ENCODE assay signal across 8 cellular contexts in the genomic region with DNA sequence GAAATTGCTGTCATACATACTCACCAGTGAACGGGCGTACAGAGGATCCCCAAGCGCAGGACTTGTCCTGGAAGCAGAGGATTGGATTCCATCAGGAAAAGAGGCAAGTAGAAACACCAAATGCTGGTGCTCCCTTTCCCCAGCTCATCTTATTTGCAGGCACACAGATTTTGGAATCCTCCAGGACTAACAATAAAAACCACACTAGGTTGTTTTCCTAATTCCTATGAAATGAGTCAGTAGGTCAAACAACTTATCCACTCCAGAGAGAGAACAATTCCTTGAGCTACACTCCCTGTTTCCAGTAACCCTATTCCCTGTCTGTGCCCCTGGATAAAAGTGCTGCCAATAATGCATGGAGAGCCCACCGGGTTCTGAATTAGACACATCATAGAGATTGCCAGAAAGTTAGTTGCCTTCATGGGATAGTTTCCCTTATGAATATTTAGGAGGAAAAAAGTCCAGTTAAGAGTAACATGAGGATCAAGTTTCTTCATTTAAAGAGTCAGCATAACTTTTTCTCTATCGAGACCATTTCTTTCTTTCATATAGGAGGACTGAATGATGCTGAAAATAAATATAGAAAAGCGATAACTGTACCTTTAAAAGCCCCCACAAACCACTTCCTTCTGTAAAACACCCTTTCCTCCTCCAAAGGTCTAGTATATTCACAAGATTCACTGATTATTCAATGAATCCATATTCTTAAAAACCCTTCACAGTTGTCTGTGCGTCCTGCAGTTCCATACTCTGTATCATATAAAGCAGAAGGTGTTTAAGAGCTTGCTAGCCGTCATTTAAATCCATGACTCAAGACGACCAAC.
DNase-seq lines count a peak whose midpoint lies in the region; ATAC-seq and TF ChIP-seq lines count a peak whose summit lies in the region.

No MANE protein-coding gene starts in this region.

- H3K27ac ChIP-seq in adipose tissue (ENCODE audit: low read depth, low read length) (peak overlapping the region; percentile 91), thoracic aorta (peak overlapping the region; percentile 78 to 87)

- H3K9me3 ChIP-seq in thoracic aorta = no peaks in the 10 kb centered on the region

- H3K27me3 ChIP-seq in thoracic aorta (replicated peaks; ENCODE audit: insufficient read depth) = no peaks in the 10 kb centered on the region

- no peaks in the 10 kb centered on the region for H3K36me3 ChIP-seq in thoracic aorta

- ATAC-seq in GM18858 (IDR thresholded peaks at IDR 0.05; ENCODE audit: unreplicated experiment) (peak; percentile 4), HG03442 (IDR thresholded peaks at IDR 0.05; ENCODE audit: unreplicated experiment) (peak; percentile 7), thoracic aorta (ENCODE audit: insufficient number of reproducible peaks, low FRiP score, low read depth) (no peak)

- H3K4me1 ChIP-seq in thoracic aorta (ENCODE audit: control insufficient read depth in 1 of 2, low read depth in 2 of 2) = peaks cover 45 to 76% of the 10 kb centered on the region in 2 donors

- TF ChIP-seq CTCF in thoracic aorta (IDR thresholded peaks at IDR 0.05) = no peak

- DNase-seq in kidney tubule cell (ENCODE audit: low spot score) (peak; percentile 88), thoracic aorta (ENCODE audit: low spot score) (no peak), NCI-H1694 (lab: John Stamatoyannopoulos, UW) (no peak), CD1c-positive myeloid dendritic cell (ENCODE audit: extremely low spot score) (no peak)
- no peak for DNase-seq in activated CD4-positive, CD25-positive, alpha-beta regulatory T cell treated with anti-CD3 and anti-CD28 coated beads, Interleukin-2, amount 50 U/mL, for 72 hours

- WGBS in adipose tissue, 3 donors = 24 to 57% (median 28%) methylated on average over 9 of the region's 9 CpGs

- H3K4me3 ChIP-seq in thoracic aorta = peak overlapping the region; percentile 70
